Comparison of ENCODE assay signal across 19 cellular contexts in genomic region chr9:129359871-129360536, GRCh38.
DNase-seq lines count a peak whose midpoint lies in the region; ATAC-seq and TF ChIP-seq lines count a peak whose summit lies in the region.
"Had no signal": no experiment of that assay in that cellular context is flagged by ENCODE, and none has a peak within 500 bp of the region (broad histone marks: within the 10 kb centered on the region; RNA-seq: fewer than 3 reads in every experiment).

No MANE protein-coding gene starts in this region.

- no peak overlapping the region for H2BK5ac ChIP-seq in H9 (ENCODE audit: insufficient read length, low read length)

- no CpG with 5 or more reads among the region's 12 CpGs for WGBS in H9 (ENCODE audit: extremely low coverage, insufficient read length, low lambda C conversion rate)

- H3K36me3 Mint-ChIP-seq in H9 (ENCODE audit: insufficient read depth in 1 of 3, low read depth in 3 of 3) (peaks cover 0 to 4% (median 4%) of the 10 kb centered on the region in 3 experiments; a peak in 4 of 7 replicates), mesothelial cell of epicardium (no peaks in the 10 kb centered on the region)
- no peaks in the 10 kb centered on the region for H3K36me3 Mint-ChIP-seq in activated CD8-positive, alpha-beta memory T cell treated with anti-CD3 and anti-CD28 coated beads, Interleukin-2, amount 10 ng/mL, durations not matched to agents 7 days and 5 days

- H3K14ac ChIP-seq in H9 (ENCODE audit: insufficient read depth, low read length), result peak overlapping the region; percentile 14; the same call in 1 of the 2 replicates

- no peak overlapping the region for H2AFZ ChIP-seq in H9 (ENCODE audit: low read length)
- H2AFZ ChIP-seq: PC-9 had no signal

- H3K36me3 ChIP-seq in WERI-Rb-1, result no peaks in the 10 kb centered on the region
- H3K36me3 ChIP-seq: HAP-1, SJCRH30 had no signal

- DNase-seq in NCI-H82 (lab: John Stamatoyannopoulos, UW), result peak; percentile 27
- no peak for DNase-seq in NCI-H82 treated with DMSO at 0.1 percent for 48 hours (lab: John Stamatoyannopoulos, UW; ENCODE audit: unreplicated experiment)
- DNase-seq in H9, result no peak
- peak; percentile 72 for DNase-seq in WERI-Rb-1
- DNase-seq in mesothelial cell of epicardium (ENCODE audit: low spot score in 2 of 2, unreplicated experiment in 2 of 2), result no peak
- no peak for DNase-seq in activated CD8-positive, alpha-beta memory T cell treated with anti-CD3 and anti-CD28 coated beads, Interleukin-2, amount 10 ng/mL, durations not matched to agents 7 days and 5 days
- DNase-seq: AML-193, KBM-7, MV-4-11, NCI-H187 treated with DMSO at 0.1 percent for 48 hours, NCI-H2171, NCI-H446 treated with DMSO at 0.1 percent for 48 hours, NCI-H748 treated with DMSO at 0.1 percent for 48 hours, PC-9 had no signal

- H3K4ac ChIP-seq in H9 (ENCODE audit: low read depth, low read length), result no peak overlapping the region

- no peak overlapping the region for H3K4me2 ChIP-seq in H9 (ENCODE audit: insufficient read depth, insufficient read length, low read length)
- H3K4me2 ChIP-seq: PC-9 had no signal

- H3K4me3 ChIP-seq in WERI-Rb-1 (ENCODE audit: low read depth, low read length), result no peak overlapping the region
- H3K4me3 ChIP-seq: HAP-1, PC-9, SJCRH30 had no signal

- H3K9me3 Mint-ChIP-seq in H9 (peaks cover 4 to 5% of the 10 kb centered on the region in 2 experiments), mesothelial cell of epicardium (peaks cover 4% of the 10 kb centered on the region)
- no peaks in the 10 kb centered on the region for H3K9me3 Mint-ChIP-seq in activated CD8-positive, alpha-beta memory T cell treated with anti-CD3 and anti-CD28 coated beads, Interleukin-2, amount 10 ng/mL, durations not matched to agents 7 days and 5 days (ENCODE audit: low read depth)

- no peaks in the 10 kb centered on the region for H4K20me1 ChIP-seq in H9 (ENCODE audit: control insufficient read depth, insufficient read depth, insufficient read length)

- H3K79me1 ChIP-seq in H9 (ENCODE audit: insufficient read depth, low read depth, low read length, poor library complexity, severe bottlenecking), result no peaks in the 10 kb centered on the region

- H2BK12ac ChIP-seq in H9 (ENCODE audit: insufficient read length, low read depth, low read length), result no peak overlapping the region

- peak overlapping the region; percentile 58 for H3K18ac ChIP-seq in H9 (ENCODE audit: insufficient read length, low read depth, low read length)

- no peak overlapping the region for H2AK5ac ChIP-seq in H9 (ENCODE audit: insufficient read length, low read length)

- no peaks in the 10 kb centered on the region for H3K79me2 ChIP-seq in H9 (ENCODE audit: insufficient read depth, low read length)

- no peak overlapping the region for H3K23ac ChIP-seq in H9 (ENCODE audit: insufficient read length, low read depth, low read length)

- TF ChIP-seq CTCF in H9 (conservative IDR thresholded peaks at IDR 0.05) (no peak), WERI-Rb-1 (IDR thresholded peaks at IDR 0.05; ENCODE audit: low read depth, low read length) (no peak), mesothelial cell of epicardium (IDR thresholded peaks at IDR 0.05; ENCODE audit: unreplicated experiment) (no peak)

- H3K27ac ChIP-seq in H9 (ENCODE audit: insufficient read length, low read depth, low read length) (no peak overlapping the region), WERI-Rb-1 (peak overlapping the region; percentile 63)
- H3K27ac ChIP-seq: C4-2B, PC-9, SJCRH30 had no signal

- peaks cover 11% of the 10 kb centered on the region for H3K27me3 Mint-ChIP-seq in H9 (ENCODE audit: low read depth)
- H3K27me3 Mint-ChIP-seq in mesothelial cell of epicardium (ENCODE audit: low read depth), result no peaks in the 10 kb centered on the region
- H3K27me3 Mint-ChIP-seq in activated CD8-positive, alpha-beta memory T cell treated with anti-CD3 and anti-CD28 coated beads, Interleukin-2, amount 10 ng/mL, durations not matched to agents 7 days and 5 days, result peaks cover 7% of the 10 kb centered on the region

- ATAC-seq in HG03439 (IDR thresholded peaks at IDR 0.05; ENCODE audit: unreplicated experiment) (no peak), HG03378 (IDR thresholded peaks at IDR 0.05; ENCODE audit: unreplicated experiment) (no peak)
- ATAC-seq in activated CD8-positive, alpha-beta memory T cell treated with anti-CD3 and anti-CD28 coated beads, Interleukin-2, amount 10 ng/mL, durations not matched to agents 7 days and 5 days, result no peak

- H3K4me3 Mint-ChIP-seq in H9, result no peak overlapping the region
- no peak overlapping the region for H3K4me3 Mint-ChIP-seq in mesothelial cell of epicardium
- no peak overlapping the region for H3K4me3 Mint-ChIP-seq in activated CD8-positive, alpha-beta memory T cell treated with anti-CD3 and anti-CD28 coated beads, Interleukin-2, amount 10 ng/mL, durations not matched to agents 7 days and 5 days

- H3K4me1 Mint-ChIP-seq in H9 (peaks cover 9 to 16% of the 10 kb centered on the region in 2 experiments), mesothelial cell of epicardium (peaks cover 33% of the 10 kb centered on the region)
- peaks cover 2% of the 10 kb centered on the region for H3K4me1 Mint-ChIP-seq in activated CD8-positive, alpha-beta memory T cell treated with anti-CD3 and anti-CD28 coated beads, Interleukin-2, amount 10 ng/mL, durations not matched to agents 7 days and 5 days

- no peak overlapping the region for H3T11ph ChIP-seq in H9 (ENCODE audit: low read length)

- no peak overlapping the region for H4K91ac ChIP-seq in H9 (ENCODE audit: insufficient read length, low read depth, low read length)

- H4K8ac ChIP-seq in H9 (replicated peaks; ENCODE audit: insufficient read length, low read depth, low read length), result no peak overlapping the region

- H3K9me3 ChIP-seq in H9 (ENCODE audit: control insufficient read depth, low read depth, low read length) (no peaks in the 10 kb centered on the region), WERI-Rb-1 (ENCODE audit: severe bottlenecking) (peaks cover 8% of the 10 kb centered on the region)
- H3K9me3 ChIP-seq: HAP-1, SJCRH30 had no signal

- no peak overlapping the region for H3K56ac ChIP-seq in H9 (ENCODE audit: insufficient read length, low read depth, low read length)

- H3K9ac ChIP-seq in H9 (ENCODE audit: extremely low read depth, insufficient read length, low read length), result no peak overlapping the region

- no peaks in the 10 kb centered on the region for H3K4me1 ChIP-seq in H9 (ENCODE audit: insufficient read depth, low read length)
- H3K4me1 ChIP-seq: HAP-1, SJCRH30 had no signal

- no peak overlapping the region for H2BK120ac ChIP-seq in H9 (ENCODE audit: low read depth, low read length, poor library complexity, severe bottlenecking)

- H2BK20ac ChIP-seq in H9 (ENCODE audit: low read depth, low read length, poor library complexity, severe bottlenecking), result no peak overlapping the region

- H2BK15ac ChIP-seq in H9 (ENCODE audit: low read depth, low read length), result no peak overlapping the region

- H4K5ac ChIP-seq in H9 (ENCODE audit: insufficient read length, low read depth, low read length), result no peak overlapping the region

- H3K27ac Mint-ChIP-seq in H9 (peak overlapping the region in 1 of 3 experiments; percentile 31; a peak in 1 of 7 replicates), mesothelial cell of epicardium (peak overlapping the region; percentile 79)
- H3K27ac Mint-ChIP-seq in activated CD8-positive, alpha-beta memory T cell treated with anti-CD3 and anti-CD28 coated beads, Interleukin-2, amount 10 ng/mL, durations not matched to agents 7 days and 5 days, result no peak overlapping the region

- CTCF ChIA-PET in activated CD8-positive, alpha-beta memory T cell treated with anti-CD3 and anti-CD28 coated beads, Interleukin-2, amount 10 ng/mL, durations not matched to agents 7 days and 5 days (lab: Charles Lee), result no interaction called here

- no peaks in the 10 kb centered on the region for H3K27me3 ChIP-seq in H9 (ENCODE audit: insufficient read depth, low read length)
- no peaks in the 10 kb centered on the region for H3K27me3 ChIP-seq in WERI-Rb-1 (ENCODE audit: insufficient read depth, low read depth, severe bottlenecking)

- no peaks in the 10 kb centered on the region for H3K23me2 ChIP-seq in H9 (ENCODE audit: insufficient read length, low read depth, low read length, poor library complexity, severe bottlenecking)

Comparison
In these comparisons a context has a peak if more than half of its experiments do, and no peak if none do; other contexts are left out.
1. DNase-seq: peak in NCI-H82 (single experiment) and WERI-Rb-1 (single experiment); none in NCI-H82 treated with DMSO at 0.1 percent for 48 hours (single experiment), H9 (single experiment), mesothelial cell of epicardium (0 of 2) and activated CD8-positive, alpha-beta memory T cell treated with anti-CD3 and anti-CD28 coated beads, Interleukin-2, amount 10 ng/mL, durations not matched to agents 7 days and 5 days (single experiment).